In genomic region chrX:107674480-107675364, GRCh38 we compare ENCODE assay signal across 8 cellular contexts. TPM values are rescaled to one million over a fixed set of nuclear protein-coding genes. Genes with fewer than 3 reads are reported as not detected.
DNase-seq lines count a peak whose midpoint lies in the region; ATAC-seq and TF ChIP-seq lines count a peak whose summit lies in the region.

No MANE protein-coding gene starts in this region.

- peak in 1 of 3 donors; percentile 35 for DNase-seq in CD4-positive, CD25-positive, alpha-beta regulatory T cell
- DNase-seq in KBM-7 (peak; percentile 94), psoas muscle (peak; percentile 72 to 82), D341Med (ENCODE audit: low spot score) (no peak)
- peak; percentile 85 for DNase-seq in activated CD4-positive, alpha-beta T cell treated with anti-CD3 and anti-CD28 coated beads, Interleukin-2, amount 10 ng/mL, durations not matched to agents 24 days and 14 days

- no peaks in the 10 kb centered on the region for H3K27me3 ChIP-seq in CD4-positive, CD25-positive, alpha-beta regulatory T cell (ENCODE audit: control insufficient read depth, insufficient read depth, low read length)
- no peaks in the 10 kb centered on the region for H3K27me3 ChIP-seq in esophagus (ENCODE audit: control insufficient read depth in 1 of 2, insufficient read depth in 2 of 2, low read length in 2 of 2)
- H3K27me3 ChIP-seq in psoas muscle (ENCODE audit: insufficient read depth in 3 of 3, low read length in 2 of 3): peaks cover 0 to 14% (median 0%) of the 10 kb centered on the region in 3 donors

- peak overlapping the region; percentile 74 for H3K4me3 ChIP-seq in CD4-positive, CD25-positive, alpha-beta regulatory T cell (ENCODE audit: low read depth, low read length)
- peak overlapping the region in 1 of 2 donors; percentile 48 for H3K4me3 ChIP-seq in esophagus (ENCODE audit: low read depth in 1 of 2, low read length in 2 of 2)
- H3K4me3 ChIP-seq in psoas muscle: no peak overlapping the region

- H3K9me3 ChIP-seq in CD4-positive, CD25-positive, alpha-beta regulatory T cell (ENCODE audit: control insufficient read depth in 2 of 2, low read length in 2 of 2): no peaks in the 10 kb centered on the region
- H3K9me3 ChIP-seq in esophagus (ENCODE audit: control insufficient read depth in 2 of 2, insufficient read depth in 1 of 2, low read depth in 1 of 2, low read length in 1 of 2) (no peaks in the 10 kb centered on the region), psoas muscle (no peaks in the 10 kb centered on the region)

- H3K27ac ChIP-seq in CD4-positive, CD25-positive, alpha-beta regulatory T cell (ENCODE audit: insufficient read depth, low read length, poor library complexity, severe bottlenecking): peak overlapping the region; percentile 98
- H3K27ac ChIP-seq in esophagus (ENCODE audit: low read depth in 2 of 2, low read length in 1 of 2) (peak overlapping the region; percentile 90 to 99), psoas muscle (peak overlapping the region; percentile 83)

- in situ Hi-C loops in KBM-7 (cut with MboI; ENCODE audit: low pct_unique_long_range_greater_than_20kb, low sequenced_read_pairs): loop anchor here (5.0 kb wide), 1 partner anchor 38 kb away; no protein-coding TSS in a partner anchor

- H3K4me1 ChIP-seq in CD4-positive, CD25-positive, alpha-beta regulatory T cell (ENCODE audit: control insufficient read depth, insufficient read depth, low read length, poor library complexity, severe bottlenecking): peaks cover 64% of the 10 kb centered on the region
- peaks cover 2 to 8% of the 10 kb centered on the region in 2 donors for H3K4me1 ChIP-seq in esophagus (ENCODE audit: control insufficient read depth in 2 of 2, insufficient read depth in 2 of 2, low read length in 1 of 2)
- H3K4me1 ChIP-seq in psoas muscle: peaks cover 24% of the 10 kb centered on the region

- no peak for TF ChIP-seq CTCF in psoas muscle (IDR thresholded peaks at IDR 0.05)

- peak in 1 of 2 donors; percentile 1 for ATAC-seq in CD4-positive, CD25-positive, alpha-beta regulatory T cell (ENCODE audit: low read depth in 2 of 2)
- ATAC-seq in GM21390 (IDR thresholded peaks at IDR 0.05; ENCODE audit: unreplicated experiment): peak; percentile 15
- peak in 3 of 4 donors; percentile 10 to 23 (median 20) for ATAC-seq in psoas muscle
- ATAC-seq in activated CD4-positive, CD25-positive, alpha-beta regulatory T cell treated with anti-CD3 and anti-CD28 coated beads, Interleukin-2, amount 50 U/mL, for 24 hours: no peak

- intact Hi-C loops in activated CD4-positive, alpha-beta T cell treated with anti-CD3 and anti-CD28 coated beads, Interleukin-2, amount 10 ng/mL, durations not matched to agents 24 days and 14 days (cut with micrococcal nuclease): loop anchor here (1.0 to 5.0 kb wide), 4 partner anchors 37 to 218 kb away; partner anchors contain the start of genes MID2 and PRPS1
- intact Hi-C loops in psoas muscle (cut with DNase I): loop anchor here (2.0 to 5.0 kb wide), 2 partner anchors 38 to 40 kb away; no protein-coding TSS in a partner anchor

- no peaks in the 10 kb centered on the region for H3K36me3 ChIP-seq in CD4-positive, CD25-positive, alpha-beta regulatory T cell (ENCODE audit: control insufficient read depth, insufficient read depth, low read length)
- H3K36me3 ChIP-seq in esophagus (ENCODE audit: control insufficient read depth in 2 of 2, insufficient read depth in 2 of 2, low read length in 1 of 2): no peaks in the 10 kb centered on the region
- no peaks in the 10 kb centered on the region for H3K36me3 ChIP-seq in psoas muscle (ENCODE audit: insufficient read depth in 1 of 2, low read depth in 1 of 2)

- peaks cover 0 to 1% (median 0%) of the 10 kb centered on the region in 7 donors for H3K9me3 Mint-ChIP-seq in CD4-positive, CD25-positive, alpha-beta regulatory T cell
- no peaks in the 10 kb centered on the region for H3K9me3 Mint-ChIP-seq in activated CD4-positive, alpha-beta T cell treated with anti-CD3 and anti-CD28 coated beads, Interleukin-2, amount 10 ng/mL, durations not matched to agents 24 days and 14 days

- peak overlapping the region; percentile 88 to 96 (median 93) for H3K4me3 Mint-ChIP-seq in CD4-positive, CD25-positive, alpha-beta regulatory T cell
- peak overlapping the region; percentile 92 for H3K4me3 Mint-ChIP-seq in activated CD4-positive, alpha-beta T cell treated with anti-CD3 and anti-CD28 coated beads, Interleukin-2, amount 10 ng/mL, durations not matched to agents 24 days and 14 days

- H3K27ac Mint-ChIP-seq in CD4-positive, CD25-positive, alpha-beta regulatory T cell: peak overlapping the region; percentile 98
- peak overlapping the region; percentile 94 for H3K27ac Mint-ChIP-seq in activated CD4-positive, alpha-beta T cell treated with anti-CD3 and anti-CD28 coated beads, Interleukin-2, amount 10 ng/mL, durations not matched to agents 24 days and 14 days

- H3K27me3 Mint-ChIP-seq in CD4-positive, CD25-positive, alpha-beta regulatory T cell: peaks cover 7% of the 10 kb centered on the region
- H3K27me3 Mint-ChIP-seq in activated CD4-positive, alpha-beta T cell treated with anti-CD3 and anti-CD28 coated beads, Interleukin-2, amount 10 ng/mL, durations not matched to agents 24 days and 14 days: no peaks in the 10 kb centered on the region

- H3K36me3 Mint-ChIP-seq in CD4-positive, CD25-positive, alpha-beta regulatory T cell: no peaks in the 10 kb centered on the region
- no peaks in the 10 kb centered on the region for H3K36me3 Mint-ChIP-seq in activated CD4-positive, alpha-beta T cell treated with anti-CD3 and anti-CD28 coated beads, Interleukin-2, amount 10 ng/mL, durations not matched to agents 24 days and 14 days (ENCODE audit: low read depth)

- H3K4me1 Mint-ChIP-seq in CD4-positive, CD25-positive, alpha-beta regulatory T cell: peaks cover 19 to 83% (median 33%) of the 10 kb centered on the region in 4 donors
- H3K4me1 Mint-ChIP-seq in activated CD4-positive, alpha-beta T cell treated with anti-CD3 and anti-CD28 coated beads, Interleukin-2, amount 10 ng/mL, durations not matched to agents 24 days and 14 days: peaks cover 50% of the 10 kb centered on the region

- 21 to 37% methylated on average over 9 of the region's 9 CpGs for WGBS in esophagus, 2 donors
- WGBS in psoas muscle, 3 donors: 39 to 50% (median 49%) methylated on average over 9 of the region's 9 CpGs

RNA-seq across cellular contexts. Expression of gene PRPS1, which starts 46.4 kb away (rescaled TPM):
- total RNA-seq in CD4-positive, CD25-positive, alpha-beta regulatory T cell: 69.4 TPM
- polyA plus RNA-seq in CD4-positive, CD25-positive, alpha-beta regulatory T cell: 10 to 100 TPM; 49.6 to 59.6 (median 54.7) TPM
- 112 and 115 TPM in 2 replicates for total RNA-seq in activated CD4-positive, alpha-beta T cell treated with anti-CD3 and anti-CD28 coated beads, Interleukin-2, amount 10 ng/mL, durations not matched to agents 24 days and 14 days
- polyA plus RNA-seq in esophagus (10 to 100 TPM in 1 of 2 donors, 1 to 10 TPM in 1; 2.7 to 10.2 TPM), psoas muscle (10 to 100 TPM; 20.7 to 63.2 (median 31.2) TPM)
- 10 to 100 TPM; 30.5 to 48.4 (median 43.2) TPM for total RNA-seq in psoas muscle

Comparison
In these comparisons a context has a peak if more than half of its experiments do, and no peak if none do; other contexts are left out.
1. ATAC-seq: peak in GM21390 (single experiment) and psoas muscle (3 of 4); none in activated CD4-positive, CD25-positive, alpha-beta regulatory T cell treated with anti-CD3 and anti-CD28 coated beads, Interleukin-2, amount 50 U/mL, for 24 hours (0 of 2).
2. Peak in every context shown above with its lines, with median percentiles within 50 percentile points of each other: H3K27ac ChIP-seq.